In genomic region chr3:132231633-132232032, GRCh38 we compare ENCODE assay signal across 10 cellular contexts.
DNase-seq lines count a peak whose midpoint lies in the region; ATAC-seq and TF ChIP-seq lines count a peak whose summit lies in the region.
"Had no signal": no experiment of that assay in that cellular context is flagged by ENCODE, and none has a peak within 500 bp of the region (broad histone marks: within the 10 kb centered on the region; RNA-seq: fewer than 3 reads in every experiment).

No MANE protein-coding gene starts in this region.

- H3K4me3 ChIP-seq in SK-N-SH (ENCODE audit: low read depth in 2 of 2, low read length in 1 of 2), result no peak overlapping the region
- H3K4me3 ChIP-seq in fibroblast of the aortic adventitia (ENCODE audit: low read depth, low read length), result no peak overlapping the region
- no peak overlapping the region for H3K4me3 ChIP-seq in thyroid gland (replicated peaks in 1 of 3)
- H3K4me3 ChIP-seq: transverse colon had no signal

- no peaks in the 10 kb centered on the region for H3K36me3 ChIP-seq in SK-N-SH (replicated peaks in 1 of 2; ENCODE audit: control insufficient read depth in 1 of 2, insufficient read depth in 2 of 2, low read length in 1 of 2)
- no peaks in the 10 kb centered on the region for H3K36me3 ChIP-seq in thyroid gland
- H3K36me3 ChIP-seq: transverse colon had no signal

- CTCF ChIA-PET in SK-N-SH (lab: Yijun Ruan, JAX), result interaction anchor here (0.6 to 1.2 kb wide), 4 partner anchors 47 to 116 kb away, joined by 3 to 5 read pairs (median 4); no protein-coding TSS in a partner anchor

- H3K27me3 ChIP-seq in SK-N-SH (ENCODE audit: insufficient read depth) (no peaks in the 10 kb centered on the region), thyroid gland (no peaks in the 10 kb centered on the region)
- H3K27me3 ChIP-seq: transverse colon had no signal

- no peak for DNase-seq in SK-N-SH
- DNase-seq in OCI-M1 (lab: John Stamatoyannopoulos, UW), result peak; percentile 73
- peak; percentile 81 for DNase-seq in fibroblast of the aortic adventitia (ENCODE audit: low read depth)
- DNase-seq in thyroid gland, result no peak
- DNase-seq in T-helper 2 cell, result no peak
- DNase-seq in CD1c-positive myeloid dendritic cell (ENCODE audit: extremely low spot score), result no peak
- DNase-seq: activated T-cell treated with anti-CD3 and anti-CD28 coated beads, Interleukin-2, amount 50 U/mL, for 48 hours; transverse colon had no signal

- POLR2A ChIA-PET in SK-N-SH (lab: Yijun Ruan, JAX), result no interaction called here

- H3K9me3 ChIP-seq in SK-N-SH (no peaks in the 10 kb centered on the region), thyroid gland (no peaks in the 10 kb centered on the region)
- H3K9me3 ChIP-seq: transverse colon had no signal

- no peaks in the 10 kb centered on the region for H4K20me1 ChIP-seq in SK-N-SH (ENCODE audit: insufficient read depth)

- peaks cover 5% of the 10 kb centered on the region for H3F3A ChIP-seq in SK-N-SH (replicated peaks; ENCODE audit: insufficient read depth)

- intact Hi-C loops in thyroid gland (cut with DNase I), result no loop called here

- ATAC-seq in SK-N-SH treated with all-trans-retinoic acid at 6 μM for 48 hours, result peak; percentile 26; the same call in 2 of the 3 replicates
- ATAC-seq in HG03442 (IDR thresholded peaks at IDR 0.05; ENCODE audit: unreplicated experiment), result no peak

- TF ChIP-seq POLR2A in thyroid gland (IDR thresholded peaks at IDR 0.05), result no peak

- no peak for TF ChIP-seq RAD21 in SK-N-SH (IDR thresholded peaks at IDR 0.05; ENCODE audit: low read length)

- H3K79me2 ChIP-seq in SK-N-SH (ENCODE audit: insufficient read depth), result no peaks in the 10 kb centered on the region

- no peak overlapping the region for H3K9ac ChIP-seq in SK-N-SH

- TF ChIP-seq CTCF in SK-N-SH (IDR thresholded peaks at IDR 0.05) (no peak), fibroblast of the aortic adventitia (IDR thresholded peaks at IDR 0.05; ENCODE audit: insufficient read depth, low read length) (no peak), thyroid gland (IDR thresholded peaks at IDR 0.05) (no peak)

- no peak overlapping the region for H2AFZ ChIP-seq in SK-N-SH (ENCODE audit: low read depth)

- H3K9me2 ChIP-seq in SK-N-SH, result no peaks in the 10 kb centered on the region

- H3K4me2 ChIP-seq in SK-N-SH, result no peak overlapping the region

- no peaks in the 10 kb centered on the region for H3K4me1 ChIP-seq in SK-N-SH (ENCODE audit: control insufficient read depth in 1 of 2, insufficient read depth in 2 of 2, low read depth in 1 of 2, low read length in 1 of 2)
- H3K4me1 ChIP-seq in thyroid gland, result peaks cover 10 to 18% of the 10 kb centered on the region in 2 donors

- H3K27ac ChIP-seq in SK-N-SH (ENCODE audit: low read depth in 2 of 2, low read length in 1 of 2) (no peak overlapping the region), thyroid gland (peak overlapping the region; percentile 3 to 36 (median 32))
- H3K27ac ChIP-seq: transverse colon had no signal

- TF ChIP-seq EP300 in SK-N-SH (IDR thresholded peaks at IDR 0.05; ENCODE audit: borderline replicate concordance in 1 of 2, low read depth in 1 of 2, low read length in 1 of 2), result no peak

TF ChIP-seq in SK-N-SH treated with all-trans-retinoic acid at 6 μM for 48 hours, 23 proteins besides CTCF, POLR2A, EP300 and RAD21:
- TF ChIP-seq POU6F1 (CRISPR knock-in tag; IDR thresholded peaks at IDR 0.05; ENCODE audit: borderline replicate concordance, low read depth) (no peak), ISL1 (CRISPR knock-in tag; IDR thresholded peaks at IDR 0.05) (peak; percentile 9; the same call in 1 of the 2 replicates)
TF ChIP-seq in SK-N-SH treated with all-trans-retinoic acid at 6 μM for 48 hours: peak in this region for 1.

TF ChIP-seq in SK-N-SH, 30 proteins besides CTCF, POLR2A, EP300 and RAD21:
- TF ChIP-seq USF1 (IDR thresholded peaks at IDR 0.05; ENCODE audit: borderline replicate concordance, low read depth), result no peak
- no peak for TF ChIP-seq CHD2 (IDR thresholded peaks at IDR 0.05; ENCODE audit: low read length, partially characterized antibody)
- no peak for TF ChIP-seq RFX5 (IDR thresholded peaks at IDR 0.05; ENCODE audit: low read length)
- TF ChIP-seq SMC3 (IDR thresholded peaks at IDR 0.05; ENCODE audit: low read depth, low read length), result no peak
- no peak for TF ChIP-seq YY1 (IDR thresholded peaks at IDR 0.05; ENCODE audit: low read depth)
- TF ChIP-seq MAX (IDR thresholded peaks at IDR 0.05; ENCODE audit: low read depth), result no peak
- TF ChIP-seq USF2 (IDR thresholded peaks at IDR 0.05; ENCODE audit: borderline replicate concordance, low read depth, low read length), result no peak
- no peak for TF ChIP-seq NFIC (IDR thresholded peaks at IDR 0.05; ENCODE audit: borderline replicate concordance)
- TF ChIP-seq JUND (IDR thresholded peaks at IDR 0.05), result no peak
- no peak for TF ChIP-seq ELF1 (IDR thresholded peaks at IDR 0.05)
- no peak for TF ChIP-seq FOSL2 (IDR thresholded peaks at IDR 0.05; ENCODE audit: borderline replicate concordance, low read depth)
TF ChIP-seq in SK-N-SH: peak in this region for 0.

Comparison
In these comparisons a context has a peak if more than half of its experiments do, and no peak if none do; other contexts are left out.
1. DNase-seq: peak in OCI-M1 (single experiment) and fibroblast of the aortic adventitia (single experiment); none in SK-N-SH (single experiment), thyroid gland (0 of 2), T-helper 2 cell (0 of 5) and CD1c-positive myeloid dendritic cell (single experiment).
2. H3K27ac ChIP-seq: peak in thyroid gland (3 of 3); none in SK-N-SH (0 of 2).